39 cellular contexts compared by ENCODE assay signal in the genomic region with DNA sequence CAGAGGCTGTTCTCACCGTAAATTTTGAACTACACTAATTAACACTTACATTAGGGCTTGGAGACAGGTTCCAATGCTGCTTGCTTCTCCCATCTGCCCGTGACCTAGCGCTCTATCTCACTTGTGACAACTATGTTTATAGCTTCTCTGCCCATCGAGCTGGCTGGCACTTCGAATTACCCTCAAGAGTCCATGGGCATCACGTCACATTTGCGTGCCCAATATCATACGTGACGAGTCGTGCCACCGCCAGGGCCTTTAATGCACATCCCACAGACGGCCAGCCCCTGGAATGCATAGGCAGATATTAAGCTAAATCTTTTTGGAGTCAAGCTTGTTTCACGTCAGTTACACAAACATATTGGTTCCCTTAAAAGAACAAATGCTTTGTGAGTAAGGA.
"Had no signal": no experiment of that assay in that cellular context is flagged by ENCODE, and none has a peak within 500 bp of the region (broad histone marks: within the 10 kb centered on the region; RNA-seq: fewer than 3 reads in every experiment).

No MANE protein-coding gene starts in this region.

- DNase-seq: activated effector memory CD4-positive, alpha-beta T cell treated with anti-CD3 and anti-CD28 coated beads, Interleukin-2, amount 50 U/mL, for 16 hours; activated effector memory CD4-positive, alpha-beta T cell treated with Interleukin-2 at 50 U/mL for 16 hours; activated gamma-delta T cell; activated gamma-delta T cell treated with Interleukin-2 at 50 U/mL for 16 hours; activated naive CD4-positive, alpha-beta T cell; activated naive CD4-positive, alpha-beta T cell treated with anti-CD3 and anti-CD28 coated beads for 36 hours; activated naive CD4-positive, alpha-beta T cell treated with anti-CD3 and anti-CD28 coated beads, Interleukin-2, amount 10 ng/mL, durations not matched to agents 7 days and 5 days; activated naive CD4-positive, alpha-beta T cell treated with anti-CD3 and anti-CD28 coated beads, Interleukin-2, amount 50 U/mL, for 16 hours; activated naive CD4-positive, alpha-beta T cell treated with Interleukin-2 at 50 U/mL for 16 hours; activated naive CD8-positive, alpha-beta T cell treated with anti-CD3 and anti-CD28 coated beads for 36 hours; activated naive CD8-positive, alpha-beta T cell treated with anti-CD3 and anti-CD28 coated beads, Interleukin-2, amount 10 ng/mL, durations not matched to agents 7 days and 5 days; activated naive CD8-positive, alpha-beta T cell treated with anti-CD3 and anti-CD28 coated beads, Interleukin-2, amount 50 U/mL, for 24 hours; activated T-cell treated with anti-CD3 and anti-CD28 coated beads, Interleukin-2, amount 50 U/mL, for 1 hour; activated T-cell treated with anti-CD3 and anti-CD28 coated beads, Interleukin-2, amount 50 U/mL, for 24 hours; activated T-cell treated with anti-CD3 and anti-CD28 coated beads, Interleukin-2, amount 50 U/mL, for 4 hours; activated T-cell treated with anti-CD3 and anti-CD28 coated beads, Interleukin-2, amount 50 U/mL, for 48 hours; activated T-cell treated with anti-CD3 and anti-CD28 coated beads, Interleukin-2, amount 50 U/mL, for 72 hours; adrenal gland; amniotic stem cell; amygdala; anterior cingulate cortex; aorta; body of pancreas; brain microvascular endothelial cell; central memory CD4-positive, alpha-beta T cell; cerebellar nuclear complex had no signal

- H3K27ac ChIP-seq: adrenal gland, ascending aorta, body of pancreas, brain microvascular endothelial cell, breast epithelium, cardiac muscle cell had no signal

- H3K27me3 Mint-ChIP-seq: activated naive CD4-positive, alpha-beta T cell treated with anti-CD3 and anti-CD28 coated beads, Interleukin-2, amount 10 ng/mL, durations not matched to agents 7 days and 5 days; activated naive CD4-positive, alpha-beta T cell treated with anti-CD3 and anti-CD28 coated beads, Interleukin-2, amount 50 U/mL, for 24 hours; activated naive CD8-positive, alpha-beta T cell; activated naive CD8-positive, alpha-beta T cell treated with anti-CD3 and anti-CD28 coated beads for 36 hours; activated naive CD8-positive, alpha-beta T cell treated with anti-CD3 and anti-CD28 coated beads, Interleukin-2, amount 10 ng/mL, durations not matched to agents 7 days and 5 days; activated naive CD8-positive, alpha-beta T cell treated with anti-CD3 and anti-CD28 coated beads, Interleukin-2, amount 50 U/mL, for 24 hours; activated T-cell treated with anti-CD3 and anti-CD28 coated beads, Interleukin-2, amount 50 U/mL, for 24 hours; brain; central memory CD8-positive, alpha-beta T cell had no signal

- ATAC-seq: activated naive CD4-positive, alpha-beta T cell treated with anti-CD3 and anti-CD28 coated beads, Interleukin-2, amount 50 U/mL, for 72 hours; activated naive CD8-positive, alpha-beta T cell treated with anti-CD3 and anti-CD28 coated beads, Interleukin-2, amount 50 U/mL, for 24 hours; activated T-cell treated with anti-CD3 and anti-CD28 coated beads, Interleukin-2, amount 50 U/mL, for 4 hours; activated T-cell treated with anti-CD3 and anti-CD28 coated beads, Interleukin-2, amount 50 U/mL, for 72 hours; activated T-helper 17 cell treated with anti-CD3 and anti-CD28 coated beads, Interleukin-2, amount 50 U/mL, for 72 hours; body of pancreas had no signal

- H3K4me3 ChIP-seq: adrenal gland, ascending aorta, body of pancreas, breast epithelium, cardiac muscle cell had no signal

- H3K4me1 ChIP-seq: adrenal gland, ascending aorta, body of pancreas, breast epithelium had no signal

- H3K36me3 Mint-ChIP-seq: activated naive CD4-positive, alpha-beta T cell treated with anti-CD3 and anti-CD28 coated beads, Interleukin-2, amount 10 ng/mL, durations not matched to agents 7 days and 5 days; activated naive CD4-positive, alpha-beta T cell treated with anti-CD3 and anti-CD28 coated beads, Interleukin-2, amount 50 U/mL, for 24 hours; activated naive CD4-positive, alpha-beta T cell treated with anti-CD3 and anti-CD28 coated beads, Interleukin-2, amount 50 U/mL, for 72 hours; activated naive CD8-positive, alpha-beta T cell; activated naive CD8-positive, alpha-beta T cell treated with anti-CD3 and anti-CD28 coated beads for 36 hours; activated naive CD8-positive, alpha-beta T cell treated with anti-CD3 and anti-CD28 coated beads, Interleukin-2, amount 10 ng/mL, durations not matched to agents 7 days and 5 days; brain had no signal

- FAIRE-seq: astrocyte, bronchial epithelial cell had no signal

- H3K36me3 ChIP-seq: adrenal gland, ascending aorta, brain microvascular endothelial cell, breast epithelium, cardiac muscle cell had no signal

- H3K4me3 Mint-ChIP-seq: activated naive CD4-positive, alpha-beta T cell treated with anti-CD3 and anti-CD28 coated beads for 36 hours; activated naive CD4-positive, alpha-beta T cell treated with anti-CD3 and anti-CD28 coated beads, Interleukin-2, amount 10 ng/mL, durations not matched to agents 7 days and 5 days; activated naive CD4-positive, alpha-beta T cell treated with anti-CD3 and anti-CD28 coated beads, Interleukin-2, amount 50 U/mL, for 24 hours; activated naive CD8-positive, alpha-beta T cell; activated naive CD8-positive, alpha-beta T cell treated with anti-CD3 and anti-CD28 coated beads for 36 hours; activated naive CD8-positive, alpha-beta T cell treated with anti-CD3 and anti-CD28 coated beads, Interleukin-2, amount 10 ng/mL, durations not matched to agents 7 days and 5 days; activated naive CD8-positive, alpha-beta T cell treated with anti-CD3 and anti-CD28 coated beads, Interleukin-2, amount 50 U/mL, for 24 hours; activated T-cell treated with anti-CD3 and anti-CD28 coated beads, Interleukin-2, amount 50 U/mL, for 24 hours; activated T-cell treated with anti-CD3 and anti-CD28 coated beads, Interleukin-2, amount 50 U/mL, for 4 hours; activated T-cell treated with anti-CD3 and anti-CD28 coated beads, Interleukin-2, amount 50 U/mL, for 72 hours; activated T-helper 1 cell treated with anti-CD3 and anti-CD28 coated beads, Interleukin-12 subunit alpha, Interleukin-12 subunit beta, Interleukin-2, Interleukin-4 antibody, amounts not matched to agents 30 ng/mL and 10 ng/mL and 1 ng/mL, durations not matched to agents 14 hours and 24 hours and 36 hours; activated T-helper 17 cell treated with anti-CD3 and anti-CD28 coated beads, Interleukin-2, amount 50 U/mL, for 72 hours; brain; central memory CD8-positive, alpha-beta T cell had no signal

- H3K27ac Mint-ChIP-seq: activated naive CD4-positive, alpha-beta T cell treated with anti-CD3 and anti-CD28 coated beads for 36 hours; activated naive CD4-positive, alpha-beta T cell treated with anti-CD3 and anti-CD28 coated beads, Interleukin-2, amount 10 ng/mL, durations not matched to agents 7 days and 5 days; activated naive CD4-positive, alpha-beta T cell treated with anti-CD3 and anti-CD28 coated beads, Interleukin-2, amount 50 U/mL, for 24 hours; activated naive CD4-positive, alpha-beta T cell treated with anti-CD3 and anti-CD28 coated beads, Interleukin-2, amount 50 U/mL, for 72 hours; activated naive CD8-positive, alpha-beta T cell; activated naive CD8-positive, alpha-beta T cell treated with anti-CD3 and anti-CD28 coated beads for 36 hours; activated naive CD8-positive, alpha-beta T cell treated with anti-CD3 and anti-CD28 coated beads, Interleukin-2, amount 10 ng/mL, durations not matched to agents 7 days and 5 days; activated naive CD8-positive, alpha-beta T cell treated with anti-CD3 and anti-CD28 coated beads, Interleukin-2, amount 50 U/mL, for 24 hours; activated T-cell treated with anti-CD3 and anti-CD28 coated beads, Interleukin-2, amount 50 U/mL, for 24 hours; activated T-cell treated with anti-CD3 and anti-CD28 coated beads, Interleukin-2, amount 50 U/mL, for 72 hours; activated T-helper 1 cell treated with anti-CD3 and anti-CD28 coated beads, Interleukin-12 subunit alpha, Interleukin-12 subunit beta, Interleukin-2, Interleukin-4 antibody, amounts not matched to agents 30 ng/mL and 10 ng/mL and 1 ng/mL, durations not matched to agents 14 hours and 24 hours and 36 hours; activated T-helper 17 cell treated with anti-CD3 and anti-CD28 coated beads, Interleukin-2, amount 50 U/mL, for 72 hours; activated T-helper 2 cell treated with anti-CD3 and anti-CD28 coated beads, Interferon-gamma antibody, Interleukin-2, Interleukin-4, amounts not matched to agents 10 μg/mL and 5 μg/mL and 100 μg/mL, durations not matched to agents 14 hours and 24 hours and 36 hours had no signal

- H3K27me3 ChIP-seq: adrenal gland, ascending aorta, body of pancreas, brain microvascular endothelial cell, cardiac muscle cell had no signal

- H3K4me1 Mint-ChIP-seq: activated naive CD4-positive, alpha-beta T cell treated with anti-CD3 and anti-CD28 coated beads, Interleukin-2, amount 10 ng/mL, durations not matched to agents 7 days and 5 days; activated naive CD4-positive, alpha-beta T cell treated with anti-CD3 and anti-CD28 coated beads, Interleukin-2, amount 50 U/mL, for 24 hours; activated naive CD8-positive, alpha-beta T cell treated with anti-CD3 and anti-CD28 coated beads for 36 hours; activated naive CD8-positive, alpha-beta T cell treated with anti-CD3 and anti-CD28 coated beads, Interleukin-2, amount 10 ng/mL, durations not matched to agents 7 days and 5 days; activated naive CD8-positive, alpha-beta T cell treated with anti-CD3 and anti-CD28 coated beads, Interleukin-2, amount 50 U/mL, for 24 hours; activated T-helper 17 cell treated with anti-CD3 and anti-CD28 coated beads, Interleukin-2, amount 50 U/mL, for 72 hours; central memory CD8-positive, alpha-beta T cell had no signal
